ENCODE assay signal across 1 cellular context in genomic region chr13:40920826-40921225, GRCh38.
TF ChIP-seq lines count a peak whose summit lies in the region.

No MANE protein-coding gene starts in this region.

TF ChIP-seq in GM23338, 12 proteins besides CTCF, POLR2A, EP300 and RAD21 (continued from another document):
- TF ChIP-seq ZNF462 (CRISPR knock-in tag; IDR thresholded peaks at IDR 0.05): no peak
- no peak for TF ChIP-seq CREB1 (CRISPR knock-in tag; IDR thresholded peaks at IDR 0.05; ENCODE audit: low read depth)
- no peak for TF ChIP-seq NANOG (IDR thresholded peaks at IDR 0.05; ENCODE audit: borderline replicate concordance)
- no peak for TF ChIP-seq ETS1 (IDR thresholded peaks at IDR 0.05)
TF ChIP-seq in GM23338: peak in this region for 0.
